Comparison of ENCODE assay signal across 9 cellular contexts in genomic region chr6:170271771-170272314, GRCh38. TPM values are rescaled to one million over a fixed set of nuclear protein-coding genes. Genes with fewer than 3 reads are reported as not detected.
A peak's percentile ranks its signal among the peaks of the same experiment; 100 is the strongest.
DNase-seq lines count a peak whose midpoint lies in the region; ATAC-seq and TF ChIP-seq lines count a peak whose summit lies in the region.
"Had no signal": no experiment of that assay in that cellular context is flagged by ENCODE, and none has a peak within 500 bp of the region (broad histone marks: within the 10 kb centered on the region; RNA-seq: fewer than 3 reads in every experiment).

No MANE protein-coding gene starts in this region.

- DNase-seq in effector memory CD8-positive, alpha-beta T cell = peak; percentile 71 to 77 (median 73)
- peak; percentile 55 for DNase-seq in stimulated activated CD8-positive, alpha-beta memory T cell treated with anti-CD3 and anti-CD28 coated beads, Interleukin-4, amount 100 ng/mL, for 24 hours (ENCODE audit: low read depth)
- DNase-seq in vagina (ENCODE audit: extremely low spot score in 2 of 2) (no peak), NCI-H748 treated with DMSO at 0.1 percent for 48 hours (lab: John Stamatoyannopoulos, UW) (no peak), dorsolateral prefrontal cortex (no peak)
- DNase-seq: IMR-90 had no signal

- H3K27me3 ChIP-seq in vagina (no peaks in the 10 kb centered on the region), dorsolateral prefrontal cortex (no peaks in the 10 kb centered on the region)

- H3K27ac ChIP-seq in vagina (no peak overlapping the region), dorsolateral prefrontal cortex (no peak overlapping the region)

- no peaks in the 10 kb centered on the region for H3K36me3 ChIP-seq in vagina

- H3K27ac Mint-ChIP-seq in effector memory CD8-positive, alpha-beta T cell = peak overlapping the region; percentile 52 to 68

- peaks cover 4% of the 10 kb centered on the region for H3K36me3 Mint-ChIP-seq in effector memory CD8-positive, alpha-beta T cell (ENCODE audit: insufficient read depth)

- peaks cover 39 to 82% of the 10 kb centered on the region in 2 donors for H3K27me3 Mint-ChIP-seq in effector memory CD8-positive, alpha-beta T cell

- H3K4me3 Mint-ChIP-seq in effector memory CD8-positive, alpha-beta T cell = peak overlapping the region; percentile 81 to 86

- TF ChIP-seq POLR2A in vagina (IDR thresholded peaks at IDR 0.05) = no peak

- H3K9me3 ChIP-seq in vagina = no peaks in the 10 kb centered on the region

- intact Hi-C loops in vagina (cut with DNase I) = no loop called here
- intact Hi-C loops in dorsolateral prefrontal cortex (cut with DNase I) = no loop called here

- ATAC-seq in GM18870 (IDR thresholded peaks at IDR 0.05; ENCODE audit: unreplicated experiment) (peak; percentile 94), HG03045 (IDR thresholded peaks at IDR 0.05; ENCODE audit: unreplicated experiment) (peak; percentile 86)
- ATAC-seq in activated CD4-positive, CD25-positive, alpha-beta regulatory T cell treated with anti-CD3 and anti-CD28 coated beads, Interleukin-2, amount 50 U/mL, for 24 hours = peak; percentile 87 to 91
- ATAC-seq in effector memory CD8-positive, alpha-beta T cell (replicated peaks) = peak; percentile 91

- H3K4me1 Mint-ChIP-seq in effector memory CD8-positive, alpha-beta T cell (ENCODE audit: low read depth in 2 of 2) = peaks cover 17 to 23% of the 10 kb centered on the region in 2 donors

- TF ChIP-seq CTCF in vagina (IDR thresholded peaks at IDR 0.05) (no peak), dorsolateral prefrontal cortex (IDR thresholded peaks at IDR 0.05 in 54 of 56, conservative IDR thresholded peaks at IDR 0.05 in 2 of 56; ENCODE audit: low read depth in 1 of 56, partially characterized antibody in 56 of 56) (no peak)

- peak overlapping the region in 1 of 2 donors; percentile 6 for H3K4me3 ChIP-seq in vagina
- peak overlapping the region in 18 of 59 donors; percentile 5 to 47 (median 32) for H3K4me3 ChIP-seq in dorsolateral prefrontal cortex

- peaks cover 25% of the 10 kb centered on the region for H3K4me1 ChIP-seq in vagina

- H3K9me3 Mint-ChIP-seq in effector memory CD8-positive, alpha-beta T cell = no peaks in the 10 kb centered on the region

RNA-seq across cellular contexts. Expression of gene DLL1, which starts 19.0 kb away (rescaled TPM):
- total RNA-seq in vagina (43.5 TPM), dorsolateral prefrontal cortex (10 to 100 TPM in 104 of 120 experiments, 1 to 10 TPM in 16; 4.7 to 47.2 (median 15.7) TPM)

RNA-seq across cellular contexts. Expression of gene FAM120B, which starts 34.7 kb away (rescaled TPM):
- total RNA-seq in vagina (34.6 TPM), dorsolateral prefrontal cortex (10 to 100 TPM; 37.3 to 72.0 (median 55.7) TPM)

Comparison
In these comparisons a context has a peak if more than half of its experiments do, and no peak if none do; other contexts are left out.
1. DNase-seq: peak in effector memory CD8-positive, alpha-beta T cell (3 of 3) and stimulated activated CD8-positive, alpha-beta memory T cell treated with anti-CD3 and anti-CD28 coated beads, Interleukin-4, amount 100 ng/mL, for 24 hours (single experiment); none in vagina (0 of 2), NCI-H748 treated with DMSO at 0.1 percent for 48 hours (single experiment) and dorsolateral prefrontal cortex (0 of 10).
2. Peak in every context shown above with its lines, with median percentiles within 50 percentile points of each other: ATAC-seq.